8 cellular contexts compared by ENCODE assay signal in the genomic region with DNA sequence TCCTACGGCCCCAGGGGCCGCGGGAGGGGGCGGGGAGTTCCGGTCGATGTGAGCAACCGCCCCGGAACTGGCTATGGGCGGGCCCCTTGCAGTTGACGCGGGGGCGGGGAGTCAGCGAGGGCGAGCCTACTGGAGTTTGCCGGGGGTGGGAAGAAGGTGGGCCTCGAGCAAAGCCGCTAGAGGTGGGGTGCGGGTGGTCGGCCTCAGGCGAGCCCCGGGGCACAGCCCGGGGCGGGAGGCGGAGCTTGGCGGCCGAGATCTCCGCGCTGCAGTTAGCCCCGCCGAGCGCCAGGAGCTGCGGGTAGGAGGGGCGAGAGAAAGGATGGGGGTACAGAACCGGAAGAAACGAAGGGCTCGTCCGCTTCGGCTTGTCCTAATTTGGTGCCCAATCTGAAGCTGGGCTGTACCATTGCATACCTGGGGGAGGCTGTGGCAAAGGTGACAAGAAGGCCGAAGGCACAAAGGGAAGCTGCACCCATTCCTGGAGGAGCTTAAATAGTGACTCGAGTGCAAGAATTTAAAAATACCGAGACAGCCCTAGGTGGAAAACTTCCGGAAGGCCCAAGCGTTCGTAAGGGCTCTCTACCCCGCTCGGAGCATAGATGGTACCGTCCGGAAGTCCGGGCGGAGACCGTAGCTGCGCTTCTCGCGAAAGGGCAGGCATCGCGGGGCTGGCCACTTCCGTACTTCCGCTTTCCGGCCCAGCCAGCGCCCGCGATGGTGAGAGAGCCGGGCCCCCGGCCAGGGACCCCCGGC. TPM values are rescaled to one million over a fixed set of nuclear protein-coding genes. Genes with fewer than 3 reads are reported as not detected.
DNase-seq lines count a peak whose midpoint lies in the region; ATAC-seq, FAIRE-seq and TF ChIP-seq lines count a peak whose summit lies in the region.

A gene (plus strand): TSS at position 678 of the 756 bp plus-strand sequence. CDS start 40 bp downstream, at position 718.
A gene with protein sequence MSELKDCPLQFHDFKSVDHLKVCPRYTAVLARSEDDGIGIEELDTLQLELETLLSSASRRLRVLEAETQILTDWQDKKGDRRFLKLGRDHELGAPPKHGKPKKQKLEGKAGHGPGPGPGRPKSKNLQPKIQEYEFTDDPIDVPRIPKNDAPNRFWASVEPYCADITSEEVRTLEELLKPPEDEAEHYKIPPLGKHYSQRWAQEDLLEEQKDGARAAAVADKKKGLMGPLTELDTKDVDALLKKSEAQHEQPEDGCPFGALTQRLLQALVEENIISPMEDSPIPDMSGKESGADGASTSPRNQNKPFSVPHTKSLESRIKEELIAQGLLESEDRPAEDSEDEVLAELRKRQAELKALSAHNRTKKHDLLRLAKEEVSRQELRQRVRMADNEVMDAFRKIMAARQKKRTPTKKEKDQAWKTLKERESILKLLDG (minus strand): TSS at position 69 of the 756 bp plus-strand sequence. CDS start 1,007 bp downstream, outside the sequence.

- no peaks in the 10 kb centered on the region for H4K20me1 ChIP-seq in fibroblast of lung (ENCODE audit: control insufficient read depth, extremely low read depth, insufficient read depth, low read length)

- peak within 1 kb of the TSS; percentile 96 for H3K9ac ChIP-seq in fibroblast of lung (ENCODE audit: insufficient read depth, low read length)

- POLR2A ChIA-PET in RWPE1 (lab: Yijun Ruan, JAX; ENCODE audit: low non-redundant PET), result interaction anchor here (0.6 kb wide), 1 partner anchor 173 kb away, joined by 3 read pairs; no protein-coding TSS in a partner anchor
- POLR2A ChIA-PET in naive thymus-derived CD8-positive, alpha-beta T cell (lab: Charles Lee), result interaction anchor here (0.6 to 3.5 kb wide), 30 partner anchors 9 to 1851 kb away, joined by 3 to 47 read pairs (median 4); a partner anchor contains a TSS

- H3K4me1 ChIP-seq in fibroblast of lung (ENCODE audit: control insufficient read depth, extremely low read depth, insufficient read depth, low read length), result peaks cover 3% of the 10 kb centered on the region

- CTCF ChIA-PET in RWPE1 (lab: Yijun Ruan, JAX), result interaction anchor here (0.6 kb wide), 1 partner anchor 21 kb away, joined by 4 read pairs; no protein-coding TSS in a partner anchor

- H3K27me3 ChIP-seq in fibroblast of lung (ENCODE audit: control insufficient read depth, insufficient read depth, low read length), result no peaks in the 10 kb centered on the region

- no peaks in the 10 kb centered on the region for H3K9me3 ChIP-seq in fibroblast of lung (ENCODE audit: control insufficient read depth, insufficient read depth, low read depth, low read length)

- H3K9me3 Mint-ChIP-seq in activated T-helper 17 cell treated with anti-CD3 and anti-CD28 coated beads, Interleukin-2, amount 50 U/mL, for 72 hours, result no peaks in the 10 kb centered on the region
- H3K9me3 Mint-ChIP-seq in naive thymus-derived CD8-positive, alpha-beta T cell, result no peaks in the 10 kb centered on the region
- H3K9me3 Mint-ChIP-seq in stimulated activated naive B cell treated with anti-CD40 and anti-IgM and Interleukin-4, amounts not matched to agents 10 μg/mL and 1 μg/mL and 100 μg/mL, for 72 hours, result peaks cover 0 to 4% of the 10 kb centered on the region in 2 donors

- peaks cover 49% of the 10 kb centered on the region for H3K79me2 ChIP-seq in fibroblast of lung (ENCODE audit: control insufficient read depth, insufficient read depth, low read length)

- H3K4me3 ChIP-seq in fibroblast of lung (replicated peaks in 1 of 4; ENCODE audit: control extremely low read depth in 1 of 4, insufficient read depth in 1 of 4, low read depth in 3 of 4, low read length in 4 of 4), result peak within 1 kb of the TSS; percentile 93 to 100 (median 98)

- peak within 1 kb of the TSS; percentile 85 for H2AFZ ChIP-seq in fibroblast of lung (ENCODE audit: low read length)

- H3K4me2 ChIP-seq in fibroblast of lung (ENCODE audit: extremely low read depth, insufficient read depth, low read length), result peak within 1 kb of the TSS; percentile 93

- ATAC-seq in activated T-helper 17 cell treated with anti-CD3 and anti-CD28 coated beads, Interleukin-2, amount 50 U/mL, for 72 hours (replicated peaks), result peak; percentile 84
- ATAC-seq in naive thymus-derived CD8-positive, alpha-beta T cell, result peak; percentile 86 to 87
- ATAC-seq in stimulated activated naive B cell treated with anti-CD40 and anti-IgM and Interleukin-4, amounts not matched to agents 10 μg/mL and 1 μg/mL and 100 μg/mL, for 72 hours (replicated peaks), result peak; percentile 71 to 76

- TF ChIP-seq CTCF in RWPE1 (conservative IDR thresholded peaks at IDR 0.05; ENCODE audit: low read depth) (no peak), fibroblast of lung (conservative IDR thresholded peaks at IDR 0.05 in 1 of 2, IDR thresholded peaks at IDR 0.05 in 1 of 2; ENCODE audit: low read depth in 1 of 2, low read length in 2 of 2) (no peak)

- TF ChIP-seq POLR2A in H54 (IDR thresholded peaks at IDR 0.05; ENCODE audit: low read depth, low read length), result peak; percentile 47; the same call in 1 of the 2 replicates

- peak within 1 kb of the TSS; percentile 98 for H3K27ac Mint-ChIP-seq in activated T-helper 17 cell treated with anti-CD3 and anti-CD28 coated beads, Interleukin-2, amount 50 U/mL, for 72 hours
- peak within 1 kb of the TSS; percentile 95 to 100 (median 99) for H3K27ac Mint-ChIP-seq in naive thymus-derived CD8-positive, alpha-beta T cell
- H3K27ac Mint-ChIP-seq in stimulated activated naive B cell treated with anti-CD40 and anti-IgM and Interleukin-4, amounts not matched to agents 10 μg/mL and 1 μg/mL and 100 μg/mL, for 72 hours, result peak within 1 kb of the TSS; percentile 100

- peaks cover 40% of the 10 kb centered on the region for H3K4me1 Mint-ChIP-seq in activated T-helper 17 cell treated with anti-CD3 and anti-CD28 coated beads, Interleukin-2, amount 50 U/mL, for 72 hours
- peaks cover 36 to 78% (median 73%) of the 10 kb centered on the region in 4 donors for H3K4me1 Mint-ChIP-seq in naive thymus-derived CD8-positive, alpha-beta T cell
- H3K4me1 Mint-ChIP-seq in stimulated activated naive B cell treated with anti-CD40 and anti-IgM and Interleukin-4, amounts not matched to agents 10 μg/mL and 1 μg/mL and 100 μg/mL, for 72 hours, result peaks cover 41 to 74% of the 10 kb centered on the region in 2 donors

- peaks cover 97% of the 10 kb centered on the region for H3K36me3 Mint-ChIP-seq in activated T-helper 17 cell treated with anti-CD3 and anti-CD28 coated beads, Interleukin-2, amount 50 U/mL, for 72 hours (ENCODE audit: low read depth)
- peaks cover 10 to 57% (median 17%) of the 10 kb centered on the region in 3 donors for H3K36me3 Mint-ChIP-seq in naive thymus-derived CD8-positive, alpha-beta T cell
- H3K36me3 Mint-ChIP-seq in stimulated activated naive B cell treated with anti-CD40 and anti-IgM and Interleukin-4, amounts not matched to agents 10 μg/mL and 1 μg/mL and 100 μg/mL, for 72 hours, result peaks cover 55 to 73% of the 10 kb centered on the region in 2 donors

- no peaks in the 10 kb centered on the region for H3K27me3 Mint-ChIP-seq in activated T-helper 17 cell treated with anti-CD3 and anti-CD28 coated beads, Interleukin-2, amount 50 U/mL, for 72 hours
- H3K27me3 Mint-ChIP-seq in naive thymus-derived CD8-positive, alpha-beta T cell, result no peaks in the 10 kb centered on the region
- no peaks in the 10 kb centered on the region for H3K27me3 Mint-ChIP-seq in stimulated activated naive B cell treated with anti-CD40 and anti-IgM and Interleukin-4, amounts not matched to agents 10 μg/mL and 1 μg/mL and 100 μg/mL, for 72 hours

- peaks cover 20% of the 10 kb centered on the region for H3K36me3 ChIP-seq in fibroblast of lung (ENCODE audit: control insufficient read depth, insufficient read depth, low read length)

- H3K27ac ChIP-seq in RWPE1 (peak within 1 kb of the TSS; percentile 91), fibroblast of lung (ENCODE audit: insufficient read depth, low read length) (peak within 1 kb of the TSS; percentile 99)

- peak; percentile 20 for FAIRE-seq in H54 (lab: Jason Lieb, UNC)

- DNase-seq in EL, result peak; percentile 95
- DNase-seq in H54 (ENCODE audit: insufficient read length, low spot score), result peak; percentile 86
- DNase-seq in LoVo (ENCODE audit: low spot score), result peak; percentile 94
- DNase-seq in RWPE1 (ENCODE audit: low spot score), result peak; percentile 89
- peak; percentile 96 to 98 for DNase-seq in fibroblast of lung (ENCODE audit: low read depth in 2 of 2)
- DNase-seq in naive thymus-derived CD8-positive, alpha-beta T cell, result peak; percentile 85 to 98 (median 89)
- DNase-seq in stimulated activated naive B cell treated with anti-CD40 and anti-IgM and Interleukin-4, amounts not matched to agents 10 μg/mL and 1 μg/mL and 100 μg/mL, for 72 hours, result peak; percentile 91

- peak within 1 kb of the TSS; percentile 94 for H3K4me3 Mint-ChIP-seq in activated T-helper 17 cell treated with anti-CD3 and anti-CD28 coated beads, Interleukin-2, amount 50 U/mL, for 72 hours
- peak within 1 kb of the TSS; percentile 91 to 100 (median 96) for H3K4me3 Mint-ChIP-seq in naive thymus-derived CD8-positive, alpha-beta T cell
- peak within 1 kb of the TSS; percentile 89 to 97 for H3K4me3 Mint-ChIP-seq in stimulated activated naive B cell treated with anti-CD40 and anti-IgM and Interleukin-4, amounts not matched to agents 10 μg/mL and 1 μg/mL and 100 μg/mL, for 72 hours

RNA-seq across cellular contexts. Expression of the first gene that starts in this region (rescaled TPM):
- total RNA-seq in activated T-helper 17 cell treated with anti-CD3 and anti-CD28 coated beads, Interleukin-2, amount 50 U/mL, for 72 hours, result 100 to 1,000 TPM; 159 to 291 TPM
- 167 and 174 TPM in 2 replicates for total RNA-seq in fibroblast of lung
- polyA plus RNA-seq in fibroblast of lung, result 307 and 350 TPM in 2 replicates
- polyA plus RNA-seq in fibroblast of lung (2012), result 188 and 212 TPM in 2 replicates
- polyA minus RNA-seq in fibroblast of lung (ENCODE audit: low replicate concordance), result 55.8 and 72.2 TPM in 2 replicates
- 100 to 1,000 TPM; 134 to 146 TPM for total RNA-seq in naive thymus-derived CD8-positive, alpha-beta T cell
- polyA plus RNA-seq in naive thymus-derived CD8-positive, alpha-beta T cell, result 100 to 1,000 TPM; 201 to 229 (median 225) TPM

RNA-seq across cellular contexts. Expression of the second gene that starts in this region (rescaled TPM):
- total RNA-seq in activated T-helper 17 cell treated with anti-CD3 and anti-CD28 coated beads, Interleukin-2, amount 50 U/mL, for 72 hours, result 10 to 100 TPM; 77.8 to 81.9 TPM
- 69.3 and 87.9 TPM in 2 replicates for total RNA-seq in fibroblast of lung
- 51.2 and 64.5 TPM in 2 replicates for polyA plus RNA-seq in fibroblast of lung
- polyA plus RNA-seq in fibroblast of lung (2012), result 68.9 and 87.6 TPM in 2 replicates
- polyA minus RNA-seq in fibroblast of lung (ENCODE audit: low replicate concordance), result 96.1 and 125 TPM in 2 replicates
- 10 to 100 TPM; 33.3 to 35.9 TPM for total RNA-seq in naive thymus-derived CD8-positive, alpha-beta T cell
- polyA plus RNA-seq in naive thymus-derived CD8-positive, alpha-beta T cell, result 10 to 100 TPM; 38.2 to 51.2 (median 44.1) TPM

Comparison
In these comparisons a context has a peak if more than half of its experiments do, and no peak if none do; other contexts are left out.
1. Peak in every context shown above with its lines: DNase-seq, ATAC-seq, H3K4me3 ChIP-seq and H3K27ac ChIP-seq.